In genomic region chr2:31088516-31089195, GRCh38 we compare ENCODE assay signal across 26 cellular contexts. TPM values are rescaled to one million over a fixed set of nuclear protein-coding genes. Genes with fewer than 3 reads are reported as not detected.
"Had no signal": no experiment of that assay in that cellular context is flagged by ENCODE, and none has a peak within 500 bp of the region (broad histone marks: within the 10 kb centered on the region; RNA-seq: fewer than 3 reads in every experiment).

No MANE protein-coding gene starts in this region.

- DNase-seq: activated B cell treated with CpG ODN at 0.5 μM for 24 hours; activated CD4-positive, alpha-beta memory T cell treated with anti-CD3 and anti-CD28 coated beads for 36 hours; activated CD4-positive, alpha-beta T cell treated with anti-CD3 and anti-CD28 coated beads, Interleukin-2, amount 10 ng/mL, durations not matched to agents 7 days and 5 days; activated CD8-positive, alpha-beta memory T cell treated with anti-CD3 and anti-CD28 coated beads for 24 hours; activated gamma-delta T cell; activated naive CD4-positive, alpha-beta T cell treated with anti-CD3 and anti-CD28 coated beads, Interleukin-2, amount 10 ng/mL, durations not matched to agents 7 days and 5 days; activated naive CD8-positive, alpha-beta T cell treated with anti-CD3 and anti-CD28 coated beads for 36 hours; activated T-cell treated with anti-CD3 and anti-CD28 coated beads, Interleukin-2, amount 50 U/mL, for 4 hours; brain microvascular endothelial cell; caudate nucleus; MG63; MV-4-11; NCI-H1105; NCI-H1436; NCI-H1694 treated with DMSO at 0.1 percent for 48 hours; NCI-H2081 treated with DMSO at 0.1 percent for 48 hours; NCI-H446; NCI-H526; NCI-H774; NK-92 treated with Interleukin-12 subunit alpha and Interleukin-12 subunit beta, amount 100 ng/mL, for 24 hours; OCI-M1; Peyer's patch; SHP77 treated with DMSO at 0.1 percent for 48 hours; T-helper 17 cell; T-helper 9 cell had no signal

- H3K9me3 ChIP-seq: MG63, Peyer's patch had no signal

- H3K4me1 ChIP-seq: Peyer's patch had no signal

- H3K27me3 ChIP-seq: brain microvascular endothelial cell, MG63, Peyer's patch had no signal

- H3K27ac ChIP-seq: brain microvascular endothelial cell, Peyer's patch had no signal

- H3K4me3 ChIP-seq: MG63, Peyer's patch had no signal

- H3K36me3 ChIP-seq: brain microvascular endothelial cell, MG63, Peyer's patch had no signal

- ATAC-seq: activated T-cell treated with anti-CD3 and anti-CD28 coated beads, Interleukin-2, amount 50 U/mL, for 4 hours; activated T-helper 17 cell treated with anti-CD3 and anti-CD28 coated beads, Interleukin-2, amount 50 U/mL, for 72 hours; T-helper 17 cell had no signal

RNA-seq across cellular contexts. Expression of gene GALNT14, which starts 49.6 kb away (rescaled TPM):
- total RNA-seq: activated CD4-positive, alpha-beta T cell treated with anti-CD3 and anti-CD28 coated beads, Interleukin-2, amount 10 ng/mL, durations not matched to agents 7 days and 5 days; T-helper 17 cell had no signal
